ENCODE assay signal across 10 cellular contexts in the genomic region with DNA sequence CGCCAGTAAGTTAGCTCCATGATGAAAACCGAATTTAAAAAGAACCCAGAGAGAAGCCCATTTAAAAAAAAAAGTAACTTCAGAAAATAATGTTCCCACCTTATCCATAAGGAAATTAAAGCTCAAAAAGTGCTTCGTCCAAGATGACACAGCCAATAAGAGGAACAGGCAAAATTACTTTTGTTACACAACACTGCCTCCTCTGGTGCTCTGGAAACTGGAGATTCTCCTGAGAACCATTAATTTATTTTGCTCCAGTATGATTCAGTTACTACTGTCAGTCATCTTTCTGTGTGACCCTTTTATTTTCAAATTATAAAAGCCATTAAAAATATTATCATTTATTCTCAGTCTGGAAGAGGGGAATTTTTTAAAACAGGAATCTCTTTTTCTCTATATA. TPM values are rescaled to one million over a fixed set of nuclear protein-coding genes. Genes with fewer than 3 reads are reported as not detected.
A peak's percentile ranks its signal among the peaks of the same experiment; 100 is the strongest.
DNase-seq lines count a peak whose midpoint lies in the region; ATAC-seq and TF ChIP-seq lines count a peak whose summit lies in the region.
"Had no signal": no experiment of that assay in that cellular context is flagged by ENCODE, and none has a peak within 500 bp of the region (broad histone marks: within the 10 kb centered on the region; RNA-seq: fewer than 3 reads in every experiment).

No MANE protein-coding gene starts in this region.

- DNase-seq in Peyer's patch (no peak), fibroblast of pulmonary artery (ENCODE audit: low read depth) (peak; percentile 63), NK-92 (lab: John Stamatoyannopoulos, UW; ENCODE audit: unreplicated experiment) (no peak), germinal center (ENCODE audit: low spot score) (no peak)
- DNase-seq: stimulated activated CD8-positive, alpha-beta memory T cell treated with anti-CD3 and anti-CD28 coated beads, Interleukin-4, amount 100 ng/mL, for 48 hours; T-cell had no signal

- ATAC-seq in GM18868 (IDR thresholded peaks at IDR 0.05; ENCODE audit: unreplicated experiment) = no peak
- ATAC-seq in HG02798 (IDR thresholded peaks at IDR 0.05; ENCODE audit: poor library complexity, unreplicated experiment) = no peak
- ATAC-seq: T-cell had no signal

- TF ChIP-seq CTCF in 22Rv1 (IDR thresholded peaks at IDR 0.05) (peak; percentile 64), GM12872 (IDR thresholded peaks at IDR 0.05; ENCODE audit: insufficient read depth, low read depth, low read length) (peak; percentile 20; the same call in 1 of the 3 replicates), Peyer's patch (IDR thresholded peaks at IDR 0.05) (peak in 4 of 6 experiments; percentile 31 to 56 (median 51)), fibroblast of pulmonary artery (IDR thresholded peaks at IDR 0.05; ENCODE audit: low read length, missing control alignments) (peak; percentile 51)

- H3K36me3 ChIP-seq in Peyer's patch = no peaks in the 10 kb centered on the region

- peaks cover 0 to 9% (median 2%) of the 10 kb centered on the region in 4 donors for H3K4me1 ChIP-seq in Peyer's patch

- TF ChIP-seq POLR2A in Peyer's patch (IDR thresholded peaks at IDR 0.05) = no peak

- no peaks in the 10 kb centered on the region for H3K27me3 ChIP-seq in Peyer's patch

- no peaks in the 10 kb centered on the region for H3K9me3 ChIP-seq in Peyer's patch

- H3K4me3 ChIP-seq in Peyer's patch (no peak overlapping the region), fibroblast of pulmonary artery (replicated peaks; ENCODE audit: low read depth, low read length) (no peak overlapping the region)

- H3K27ac ChIP-seq in 22Rv1 (no peak overlapping the region), Peyer's patch (no peak overlapping the region)

RNA-seq across cellular contexts. Expression of gene IFT27, which starts 2.0 kb away (rescaled TPM):
- 10 to 100 TPM; 19.7 to 27.7 (median 22.8) TPM for total RNA-seq in Peyer's patch

RNA-seq across cellular contexts. Expression of gene PVALB, which starts 42.9 kb away (rescaled TPM):
- not detected for total RNA-seq in Peyer's patch
- total RNA-seq: T-cell had no signal
